In the genomic region with DNA sequence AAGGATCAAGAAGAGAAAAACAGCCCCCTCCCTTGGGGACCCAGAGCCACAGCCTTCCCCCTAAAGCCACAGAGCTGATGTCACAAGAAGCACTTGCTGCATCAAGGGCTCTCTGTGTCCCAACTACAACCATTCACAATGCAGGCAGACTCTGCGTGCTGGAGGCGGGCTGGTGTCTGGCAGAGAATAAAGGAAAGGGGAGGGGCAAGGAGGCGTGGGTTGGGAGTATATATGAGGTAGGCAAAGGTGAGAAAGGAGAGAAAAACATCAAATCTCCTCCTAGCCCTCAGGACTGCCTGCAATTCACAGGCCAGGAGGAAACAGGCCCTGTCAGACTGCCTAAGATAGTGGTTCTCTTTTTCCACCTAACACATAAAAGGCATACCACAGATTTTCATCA, we compare ENCODE assay signal across 10 cellular contexts. TPM values are rescaled to one million over a fixed set of nuclear protein-coding genes. Genes with fewer than 3 reads are reported as not detected.
A peak's percentile ranks its signal among the peaks of the same experiment; 100 is the strongest.
DNase-seq lines count a peak whose midpoint lies in the region; ATAC-seq and TF ChIP-seq lines count a peak whose summit lies in the region.
"Had no signal": no experiment of that assay in that cellular context is flagged by ENCODE, and none has a peak within 500 bp of the region (broad histone marks: within the 10 kb centered on the region; RNA-seq: fewer than 3 reads in every experiment).

No MANE protein-coding gene starts in this region.

- no peak overlapping the region for H3K27ac ChIP-seq in mesendoderm (ENCODE audit: low read depth, low read length)
- no peak overlapping the region for H3K27ac ChIP-seq in uterus
- H3K27ac ChIP-seq: SJSA1 had no signal

- no peak overlapping the region for H3K23ac ChIP-seq in mesendoderm (ENCODE audit: low read length)

- no peaks in the 10 kb centered on the region for H3K27me3 ChIP-seq in mesendoderm (ENCODE audit: insufficient read depth, low read length, poor library complexity)
- H3K27me3 ChIP-seq in uterus: no peaks in the 10 kb centered on the region
- H3K27me3 ChIP-seq: SJSA1 had no signal

- H3K27me3 Mint-ChIP-seq in stimulated activated naive CD8-positive, alpha-beta T cell treated with anti-CD3 and anti-CD28 coated beads, Interleukin-15, amount 100 ng/mL, for 72 hours: no peaks in the 10 kb centered on the region

- intact Hi-C loops in uterus (cut with DNase I; ENCODE audit: low total_unique reads): no loop called here

- peaks cover 61% of the 10 kb centered on the region for H3K4me1 Mint-ChIP-seq in stimulated activated naive CD8-positive, alpha-beta T cell treated with anti-CD3 and anti-CD28 coated beads, Interleukin-15, amount 100 ng/mL, for 72 hours

- H3K4me2 ChIP-seq in mesendoderm (ENCODE audit: low read length): no peak overlapping the region

- no peaks in the 10 kb centered on the region for H3K79me2 ChIP-seq in mesendoderm (ENCODE audit: control insufficient read depth, insufficient read depth, low read length)

- no peaks in the 10 kb centered on the region for H3K79me1 ChIP-seq in mesendoderm (ENCODE audit: low read length)

- H3K18ac ChIP-seq in mesendoderm (ENCODE audit: low read length): no peak overlapping the region

- H4K8ac ChIP-seq in mesendoderm (ENCODE audit: low read depth, low read length): no peak overlapping the region

- no peak overlapping the region for H2BK120ac ChIP-seq in mesendoderm (ENCODE audit: low read depth, low read length)

- no peak overlapping the region for H4K5ac ChIP-seq in mesendoderm (ENCODE audit: low read length)

- no peak overlapping the region for H3K4ac ChIP-seq in mesendoderm (ENCODE audit: low read depth, low read length)

- no peak overlapping the region for H2BK15ac ChIP-seq in mesendoderm (replicated peaks; ENCODE audit: low read depth)

- peak overlapping the region; percentile 31 to 69 for H3K4me3 Mint-ChIP-seq in stimulated activated naive CD8-positive, alpha-beta T cell treated with anti-CD3 and anti-CD28 coated beads, Interleukin-15, amount 100 ng/mL, for 72 hours

- H3K9me3 ChIP-seq in uterus: no peaks in the 10 kb centered on the region
- H3K9me3 ChIP-seq: SJSA1 had no signal

- H3K4me3 ChIP-seq in mesendoderm (ENCODE audit: low read length): no peak overlapping the region
- H3K4me3 ChIP-seq in uterus: no peak overlapping the region
- H3K4me3 ChIP-seq: SJSA1 had no signal

- H3K27ac Mint-ChIP-seq in stimulated activated naive CD8-positive, alpha-beta T cell treated with anti-CD3 and anti-CD28 coated beads, Interleukin-15, amount 100 ng/mL, for 72 hours: peak overlapping the region; percentile 79 to 89

- TF ChIP-seq POLR2A in uterus (IDR thresholded peaks at IDR 0.05): no peak

- WGBS in mesendoderm (ENCODE audit: extremely low coverage, insufficient coverage, low lambda C conversion rate): no CpG with 5 or more reads among the region's 3 CpGs

- no peak overlapping the region for H2BK5ac ChIP-seq in mesendoderm (ENCODE audit: low read length)

- H3K9ac ChIP-seq in mesendoderm (ENCODE audit: low read length): no peak overlapping the region

- no peak for TF ChIP-seq CTCF in uterus (IDR thresholded peaks at IDR 0.05)

- no peak overlapping the region for H2AK5ac ChIP-seq in mesendoderm (ENCODE audit: low read length)

- DNase-seq in activated gamma-delta T cell treated with Interleukin-2 at 50 U/mL for 16 hours: peak; percentile 9
- no peak for DNase-seq in activated gamma-delta T cell (lab: John Stamatoyannopoulos, UW)
- DNase-seq in activated T-cell treated with anti-CD3 and anti-CD28 coated beads for 4 hours: peak; percentile 37
- DNase-seq in mesendoderm: peak; percentile 83
- DNase-seq in stimulated activated naive CD8-positive, alpha-beta T cell treated with anti-CD3 and anti-CD28 coated beads, Interleukin-15, amount 100 ng/mL, for 72 hours: peak; percentile 68 to 70
- no peak for DNase-seq in uterus

- H3K4me1 ChIP-seq in mesendoderm (ENCODE audit: control insufficient read depth, low read depth, low read length) (no peaks in the 10 kb centered on the region), uterus (no peaks in the 10 kb centered on the region)
- H3K4me1 ChIP-seq: SJSA1 had no signal

- H3K36me3 ChIP-seq in mesendoderm (ENCODE audit: control insufficient read depth, insufficient read depth, low read length) (no peaks in the 10 kb centered on the region), uterus (no peaks in the 10 kb centered on the region)
- H3K36me3 ChIP-seq: SJSA1 had no signal

- peak; percentile 96 for ATAC-seq in stimulated activated naive CD8-positive, alpha-beta T cell treated with anti-CD3 and anti-CD28 coated beads, Interleukin-15, amount 100 ng/mL, for 72 hours
- no peak for ATAC-seq in GM19035 (IDR thresholded peaks at IDR 0.05; ENCODE audit: unreplicated experiment)
- ATAC-seq in GM19467 (IDR thresholded peaks at IDR 0.05; ENCODE audit: unreplicated experiment): no peak

- H3K56ac ChIP-seq in mesendoderm (ENCODE audit: low read length): no peak overlapping the region

- H3K9me3 Mint-ChIP-seq in stimulated activated naive CD8-positive, alpha-beta T cell treated with anti-CD3 and anti-CD28 coated beads, Interleukin-15, amount 100 ng/mL, for 72 hours: no peaks in the 10 kb centered on the region

RNA-seq across cellular contexts. Expression of a gene that starts 48.7 kb away (rescaled TPM):
- 0.01 TPM for polyA plus RNA-seq in mesendoderm (2013, experiment 1 of 2)
- 0.06 TPM for polyA plus RNA-seq in mesendoderm (2013, experiment 2 of 2)
- total RNA-seq in uterus: under 1 TPM in 1 of 4 donors, not detected in 3; 0.83 TPM
- total RNA-seq: cardiac septum had no signal

RNA-seq across cellular contexts. Expression of a gene that starts 51.1 kb away (rescaled TPM):
- polyA plus RNA-seq in mesendoderm (2013, experiment 1 of 2): 17.6 TPM
- polyA plus RNA-seq in mesendoderm (2013, experiment 2 of 2): 17.5 TPM
- 100 to 1,000 TPM in 1 of 4 donors, 10 to 100 TPM in 3; 15.0 to 162 (median 18.1) TPM for total RNA-seq in uterus

Comparison
In these comparisons a context has a peak if more than half of its experiments do, and no peak if none do; other contexts are left out.
1. DNase-seq: peak in activated gamma-delta T cell treated with Interleukin-2 at 50 U/mL for 16 hours (single experiment), activated T-cell treated with anti-CD3 and anti-CD28 coated beads for 4 hours (single experiment), mesendoderm (single experiment) and stimulated activated naive CD8-positive, alpha-beta T cell treated with anti-CD3 and anti-CD28 coated beads, Interleukin-15, amount 100 ng/mL, for 72 hours (2 of 2); none in activated gamma-delta T cell (single experiment) and uterus (0 of 2).